Comparison of ENCODE assay signal across 14 cellular contexts in the genomic region with DNA sequence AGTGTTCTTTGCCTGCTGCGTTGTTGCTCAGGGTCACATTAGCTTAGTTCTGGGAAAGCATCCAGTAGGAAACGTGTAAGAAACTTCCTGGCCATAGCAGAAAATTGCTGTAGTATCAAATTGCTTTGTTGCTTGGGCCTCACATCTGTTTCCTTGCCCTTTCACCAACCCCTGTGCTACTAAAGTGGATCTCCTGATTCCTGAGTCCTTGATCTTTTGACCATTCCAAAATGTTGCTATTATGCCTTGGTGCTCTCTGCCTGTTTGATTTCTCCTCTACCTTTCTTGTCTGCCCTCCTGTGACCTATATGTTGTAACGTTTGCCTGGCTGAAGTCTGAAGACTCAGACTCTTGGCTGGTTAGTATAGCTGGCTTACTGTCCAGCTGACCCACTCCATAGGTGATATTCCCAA.
DNase-seq lines count a peak whose midpoint lies in the region; TF ChIP-seq lines count a peak whose summit lies in the region.
"Had no signal": no experiment of that assay in that cellular context is flagged by ENCODE, and none has a peak within 500 bp of the region (broad histone marks: within the 10 kb centered on the region; RNA-seq: fewer than 3 reads in every experiment).

No MANE protein-coding gene starts in this region.

- H3K27me3 ChIP-seq in fibroblast of lung (ENCODE audit: control insufficient read depth, insufficient read depth, low read length): no peaks in the 10 kb centered on the region
- H3K27me3 ChIP-seq in osteoblast (ENCODE audit: insufficient read depth, low read length): no peaks in the 10 kb centered on the region

- no peaks in the 10 kb centered on the region for H3K79me2 ChIP-seq in fibroblast of lung (ENCODE audit: control insufficient read depth, insufficient read depth, low read length)
- no peaks in the 10 kb centered on the region for H3K79me2 ChIP-seq in osteoblast (ENCODE audit: insufficient read depth, low read length)

- H3K9me3 Mint-ChIP-seq in Calu3 (ENCODE audit: low read depth, unreplicated experiment): peaks cover 3% of the 10 kb centered on the region
- H3K9me3 Mint-ChIP-seq: stimulated activated naive CD8-positive, alpha-beta T cell treated with anti-CD3 and anti-CD28 coated beads, Interleukin-15, Interleukin-2, amounts not matched to agents 100 ng/mL and 50 ng/mL, for 24 hours; T-helper 1 cell treated with Interleukin-12 subunit alpha and Interleukin-12 subunit beta and Interleukin-4 antibody, amounts not matched to agents 30 μg/mL and 1 μg/mL, for 36 hours had no signal

- DNase-seq in DMS 273 (lab: John Stamatoyannopoulos, UW; ENCODE audit: unreplicated experiment) (peak; percentile 65), fibroblast of lung (ENCODE audit: low read depth in 2 of 2) (peak; percentile 28 to 86), osteoblast (ENCODE audit: insufficient read length, low spot score, missing footprints) (peak; percentile 51), NCI-H1417 (lab: John Stamatoyannopoulos, UW) (no peak), Calu3 (no peak), activated gamma-delta T cell (lab: John Stamatoyannopoulos, UW) (no peak), LoVo (ENCODE audit: low spot score) (no peak)
- DNase-seq: activated CD4-positive, alpha-beta T cell treated with anti-CD3 and anti-CD28 coated beads for 36 hours; AML-193; anterior cingulate cortex; GOT3 had no signal

- no peak overlapping the region for H3K4me3 Mint-ChIP-seq in Calu3 (ENCODE audit: low read depth, unreplicated experiment)
- H3K4me3 Mint-ChIP-seq: activated CD4-positive, alpha-beta T cell treated with anti-CD3 and anti-CD28 coated beads for 36 hours; stimulated activated naive CD8-positive, alpha-beta T cell treated with anti-CD3 and anti-CD28 coated beads, Interleukin-15, Interleukin-2, amounts not matched to agents 100 ng/mL and 50 ng/mL, for 24 hours; T-helper 1 cell treated with Interleukin-12 subunit alpha and Interleukin-12 subunit beta and Interleukin-4 antibody, amounts not matched to agents 30 μg/mL and 1 μg/mL, for 36 hours had no signal

- H3K4me2 ChIP-seq in fibroblast of lung (ENCODE audit: extremely low read depth, insufficient read depth, low read length) (no peak overlapping the region), osteoblast (ENCODE audit: insufficient read depth, low read length) (no peak overlapping the region)

- no peaks in the 10 kb centered on the region for H3K27me3 Mint-ChIP-seq in Calu3 (ENCODE audit: unreplicated experiment)

- no peaks in the 10 kb centered on the region for H3K4me1 Mint-ChIP-seq in Calu3 (ENCODE audit: low read depth, unreplicated experiment)
- H3K4me1 Mint-ChIP-seq: activated CD4-positive, alpha-beta T cell treated with anti-CD3 and anti-CD28 coated beads for 36 hours had no signal

- H3K27ac ChIP-seq in VCaP (peak overlapping the region; percentile 69), fibroblast of lung (ENCODE audit: insufficient read depth, low read length) (no peak overlapping the region), osteoblast (ENCODE audit: low read depth, low read length) (no peak overlapping the region)

- TF ChIP-seq CTCF in VCaP (conservative IDR thresholded peaks at IDR 0.05) (no peak), fibroblast of lung (conservative IDR thresholded peaks at IDR 0.05 in 1 of 2, IDR thresholded peaks at IDR 0.05 in 1 of 2; ENCODE audit: low read depth in 1 of 2, low read length in 2 of 2) (no peak), osteoblast (IDR thresholded peaks at IDR 0.05; ENCODE audit: extremely low read depth, low read depth, low read length) (no peak), Calu3 (IDR thresholded peaks at IDR 0.05; ENCODE audit: unreplicated experiment) (no peak)

- H2AFZ ChIP-seq in fibroblast of lung (ENCODE audit: low read length) (no peak overlapping the region), osteoblast (ENCODE audit: low read length) (no peak overlapping the region)

- BruUV-seq in Calu3 (replicated peaks; lab: Mats Ljungman, UMichigan): no TSS peak

- no peaks in the 10 kb centered on the region for H3K36me3 Mint-ChIP-seq in Calu3 (ENCODE audit: insufficient read depth, unreplicated experiment)

- intact Hi-C loops in Calu3 (cut with micrococcal nuclease; ENCODE audit: unreplicated experiment): no loop called here

- H4K20me1 ChIP-seq in fibroblast of lung (ENCODE audit: control insufficient read depth, extremely low read depth, insufficient read depth, low read length) (no peaks in the 10 kb centered on the region), osteoblast (ENCODE audit: insufficient read depth, low read length) (no peaks in the 10 kb centered on the region)

- H3K9ac ChIP-seq in fibroblast of lung (ENCODE audit: insufficient read depth, low read length): no peak overlapping the region

- CTCF ChIA-PET in Calu3 (lab: Charles Lee): no interaction called here

- no peaks in the 10 kb centered on the region for H3K4me1 ChIP-seq in fibroblast of lung (ENCODE audit: control insufficient read depth, extremely low read depth, insufficient read depth, low read length)
- no peaks in the 10 kb centered on the region for H3K4me1 ChIP-seq in osteoblast (ENCODE audit: insufficient read depth, low read length)

- H3K4me3 ChIP-seq in fibroblast of lung (replicated peaks in 1 of 4; ENCODE audit: control extremely low read depth in 1 of 4, insufficient read depth in 1 of 4, low read depth in 3 of 4, low read length in 4 of 4): no peak overlapping the region
- H3K4me3 ChIP-seq in osteoblast (ENCODE audit: insufficient read depth, low read length): no peak overlapping the region

- no peak overlapping the region for H3K27ac Mint-ChIP-seq in Calu3 (ENCODE audit: unreplicated experiment)
- H3K27ac Mint-ChIP-seq: activated CD4-positive, alpha-beta T cell treated with anti-CD3 and anti-CD28 coated beads for 36 hours; stimulated activated naive CD8-positive, alpha-beta T cell treated with anti-CD3 and anti-CD28 coated beads, Interleukin-15, Interleukin-2, amounts not matched to agents 100 ng/mL and 50 ng/mL, for 24 hours; T-helper 1 cell treated with Interleukin-12 subunit alpha and Interleukin-12 subunit beta and Interleukin-4 antibody, amounts not matched to agents 30 μg/mL and 1 μg/mL, for 36 hours had no signal

- H3K9me3 ChIP-seq in fibroblast of lung (ENCODE audit: control insufficient read depth, insufficient read depth, low read depth, low read length) (no peaks in the 10 kb centered on the region), osteoblast (ENCODE audit: low read depth, low read length) (no peaks in the 10 kb centered on the region)

- no peaks in the 10 kb centered on the region for H3K36me3 ChIP-seq in fibroblast of lung (ENCODE audit: control insufficient read depth, insufficient read depth, low read length)
- no peaks in the 10 kb centered on the region for H3K36me3 ChIP-seq in osteoblast (ENCODE audit: insufficient read depth, low read length)

Comparison
In these comparisons a context has a peak if more than half of its experiments do, and no peak if none do; other contexts are left out.
1. DNase-seq: peak in DMS 273 (single experiment), fibroblast of lung (2 of 2) and osteoblast (single experiment); none in NCI-H1417 (0 of 3), Calu3 (single experiment), activated gamma-delta T cell (single experiment) and LoVo (single experiment).